Comparison of ENCODE assay signal across 1 cellular context in the genomic region with DNA sequence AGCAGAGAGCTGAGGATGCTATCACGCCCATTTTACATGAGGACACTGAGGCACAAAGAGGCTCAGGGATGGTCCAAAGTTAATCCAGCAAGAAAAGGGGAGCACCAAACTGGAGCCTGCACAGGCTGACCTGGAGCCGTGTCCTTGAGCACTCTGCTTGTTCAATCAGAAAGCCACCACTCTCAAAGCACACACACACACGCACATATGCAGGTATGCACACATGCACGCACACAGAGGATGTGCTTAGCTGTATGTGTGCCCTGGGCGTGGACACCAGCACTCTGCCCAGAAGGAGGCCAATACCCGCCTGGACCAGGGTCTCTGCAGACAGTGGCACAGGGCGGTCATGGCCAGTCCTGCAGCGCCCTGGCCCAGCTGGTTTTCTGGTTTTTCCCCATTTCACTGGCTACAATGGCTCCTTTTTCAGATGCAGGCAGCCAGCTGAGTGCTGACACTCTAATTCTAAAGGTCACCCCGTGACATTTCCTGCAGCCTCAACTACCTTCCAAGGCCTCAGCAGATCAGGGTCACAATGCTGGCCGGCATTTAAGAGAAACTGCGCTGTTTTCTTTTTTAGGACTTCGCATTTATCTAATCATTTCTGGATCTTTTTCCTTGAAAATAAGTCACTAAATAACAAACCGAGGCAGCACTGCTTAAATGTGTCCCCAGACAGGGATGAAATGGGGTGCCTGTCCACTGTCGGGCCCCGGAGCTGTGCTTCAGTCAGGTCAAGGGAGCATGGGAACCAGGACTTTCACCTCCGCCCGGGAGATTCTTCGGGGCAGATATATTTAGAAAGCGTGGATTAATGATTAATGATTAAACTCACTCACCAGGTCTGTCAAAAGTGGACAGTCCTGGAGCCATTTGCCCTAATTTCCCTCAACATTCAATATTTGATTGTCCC.
TF ChIP-seq lines count a peak whose summit lies in the region.

No MANE protein-coding gene starts in this region.

TF ChIP-seq in HepG2, 621 proteins besides CTCF, POLR2A, EP300 and RAD21 (continued from another document and continues in another):
- TF ChIP-seq, protein P1, sequence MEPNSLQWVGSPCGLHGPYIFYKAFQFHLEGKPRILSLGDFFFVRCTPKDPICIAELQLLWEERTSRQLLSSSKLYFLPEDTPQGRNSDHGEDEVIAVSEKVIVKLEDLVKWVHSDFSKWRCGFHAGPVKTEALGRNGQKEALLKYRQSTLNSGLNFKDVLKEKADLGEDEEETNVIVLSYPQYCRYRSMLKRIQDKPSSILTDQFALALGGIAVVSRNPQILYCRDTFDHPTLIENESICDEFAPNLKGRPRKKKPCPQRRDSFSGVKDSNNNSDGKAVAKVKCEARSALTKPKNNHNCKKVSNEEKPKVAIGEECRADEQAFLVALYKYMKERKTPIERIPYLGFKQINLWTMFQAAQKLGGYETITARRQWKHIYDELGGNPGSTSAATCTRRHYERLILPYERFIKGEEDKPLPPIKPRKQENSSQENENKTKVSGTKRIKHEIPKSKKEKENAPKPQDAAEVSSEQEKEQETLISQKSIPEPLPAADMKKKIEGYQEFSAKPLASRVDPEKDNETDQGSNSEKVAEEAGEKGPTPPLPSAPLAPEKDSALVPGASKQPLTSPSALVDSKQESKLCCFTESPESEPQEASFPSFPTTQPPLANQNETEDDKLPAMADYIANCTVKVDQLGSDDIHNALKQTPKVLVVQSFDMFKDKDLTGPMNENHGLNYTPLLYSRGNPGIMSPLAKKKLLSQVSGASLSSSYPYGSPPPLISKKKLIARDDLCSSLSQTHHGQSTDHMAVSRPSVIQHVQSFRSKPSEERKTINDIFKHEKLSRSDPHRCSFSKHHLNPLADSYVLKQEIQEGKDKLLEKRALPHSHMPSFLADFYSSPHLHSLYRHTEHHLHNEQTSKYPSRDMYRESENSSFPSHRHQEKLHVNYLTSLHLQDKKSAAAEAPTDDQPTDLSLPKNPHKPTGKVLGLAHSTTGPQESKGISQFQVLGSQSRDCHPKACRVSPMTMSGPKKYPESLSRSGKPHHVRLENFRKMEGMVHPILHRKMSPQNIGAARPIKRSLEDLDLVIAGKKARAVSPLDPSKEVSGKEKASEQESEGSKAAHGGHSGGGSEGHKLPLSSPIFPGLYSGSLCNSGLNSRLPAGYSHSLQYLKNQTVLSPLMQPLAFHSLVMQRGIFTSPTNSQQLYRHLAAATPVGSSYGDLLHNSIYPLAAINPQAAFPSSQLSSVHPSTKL (CRISPR knock-in tag; IDR thresholded peaks at IDR 0.05), result no peak; the same call in none of the 2 replicates
- TF ChIP-seq, protein P2, sequence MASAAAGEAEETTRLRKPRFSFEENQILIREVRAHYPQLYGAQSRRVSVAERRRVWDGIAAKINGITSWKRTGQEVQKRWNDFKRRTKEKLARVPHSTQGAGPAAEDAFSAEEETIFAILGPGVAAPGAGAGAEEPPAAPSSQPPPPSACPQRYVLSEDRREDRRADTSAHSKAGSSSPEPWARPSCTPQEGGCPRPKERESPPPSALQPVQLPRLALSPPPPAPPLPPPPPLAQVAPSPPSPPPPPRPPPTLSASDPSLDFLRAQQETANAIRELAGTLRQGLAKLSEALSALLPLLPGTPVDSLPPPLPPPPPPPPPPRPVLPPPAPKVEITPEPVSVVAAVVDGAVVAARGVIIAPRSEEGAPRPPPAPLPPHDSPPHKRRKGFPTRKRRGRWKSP (CRISPR knock-in tag; IDR thresholded peaks at IDR 0.05), result no peak; the same call in 1 of the 2 replicates
- TF ChIP-seq, protein P3, sequence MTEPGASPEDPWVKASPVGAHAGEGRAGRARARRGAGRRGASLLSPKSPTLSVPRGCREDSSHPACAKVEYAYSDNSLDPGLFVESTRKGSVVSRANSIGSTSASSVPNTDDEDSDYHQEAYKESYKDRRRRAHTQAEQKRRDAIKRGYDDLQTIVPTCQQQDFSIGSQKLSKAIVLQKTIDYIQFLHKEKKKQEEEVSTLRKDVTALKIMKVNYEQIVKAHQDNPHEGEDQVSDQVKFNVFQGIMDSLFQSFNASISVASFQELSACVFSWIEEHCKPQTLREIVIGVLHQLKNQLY (CRISPR knock-in tag; IDR thresholded peaks at IDR 0.05), result 0 out of 2 replicates have a peak, but pooled peaks have one; percentile 36
- no peak for TF ChIP-seq ZNF773 (CRISPR knock-in tag; IDR thresholded peaks at IDR 0.05; ENCODE audit: borderline replicate concordance)
- no peak for TF ChIP-seq ZNF251 (CRISPR knock-in tag; IDR thresholded peaks at IDR 0.05)
- peak; percentile 88; the same call in 1 of the 2 replicates for TF ChIP-seq SPEN (CRISPR knock-in tag; IDR thresholded peaks at IDR 0.05; ENCODE audit: low read depth)
- no peak for TF ChIP-seq AGO1 (IDR thresholded peaks at IDR 0.05; ENCODE audit: low read depth, low read length, poor library complexity, severe bottlenecking)
- no peak for TF ChIP-seq ZNF205 (CRISPR knock-in tag; IDR thresholded peaks at IDR 0.05)
- no peak for TF ChIP-seq NONO (IDR thresholded peaks at IDR 0.05)
- TF ChIP-seq NONO (CRISPR knock-in tag; conservative IDR thresholded peaks at IDR 0.05), result peak; percentile 81
- TF ChIP-seq, protein P4, sequence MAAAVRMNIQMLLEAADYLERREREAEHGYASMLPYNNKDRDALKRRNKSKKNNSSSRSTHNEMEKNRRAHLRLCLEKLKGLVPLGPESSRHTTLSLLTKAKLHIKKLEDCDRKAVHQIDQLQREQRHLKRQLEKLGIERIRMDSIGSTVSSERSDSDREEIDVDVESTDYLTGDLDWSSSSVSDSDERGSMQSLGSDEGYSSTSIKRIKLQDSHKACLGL (CRISPR knock-in tag; IDR thresholded peaks at IDR 0.05), result no peak
- TF ChIP-seq SIN3A (IDR thresholded peaks at IDR 0.05; ENCODE audit: borderline replicate concordance, low read depth, low read length), result peak; percentile 66; the same call in 1 of the 2 replicates
- no peak for TF ChIP-seq MAF1 (CRISPR knock-in tag; IDR thresholded peaks at IDR 0.05; ENCODE audit: borderline replicate concordance)
- no peak for TF ChIP-seq AGO2 (optimal IDR thresholded peaks at IDR 0.05; ENCODE audit: low read depth, low read length)
- peak; percentile 67; the same call in 1 of the 2 replicates for TF ChIP-seq ZNF556 (CRISPR knock-in tag; IDR thresholded peaks at IDR 0.05; ENCODE audit: borderline replicate concordance)
- TF ChIP-seq SYNCRIP (IDR thresholded peaks at IDR 0.05; ENCODE audit: insufficient read depth, low read depth, low read length), result no peak
- TF ChIP-seq, protein P5, sequence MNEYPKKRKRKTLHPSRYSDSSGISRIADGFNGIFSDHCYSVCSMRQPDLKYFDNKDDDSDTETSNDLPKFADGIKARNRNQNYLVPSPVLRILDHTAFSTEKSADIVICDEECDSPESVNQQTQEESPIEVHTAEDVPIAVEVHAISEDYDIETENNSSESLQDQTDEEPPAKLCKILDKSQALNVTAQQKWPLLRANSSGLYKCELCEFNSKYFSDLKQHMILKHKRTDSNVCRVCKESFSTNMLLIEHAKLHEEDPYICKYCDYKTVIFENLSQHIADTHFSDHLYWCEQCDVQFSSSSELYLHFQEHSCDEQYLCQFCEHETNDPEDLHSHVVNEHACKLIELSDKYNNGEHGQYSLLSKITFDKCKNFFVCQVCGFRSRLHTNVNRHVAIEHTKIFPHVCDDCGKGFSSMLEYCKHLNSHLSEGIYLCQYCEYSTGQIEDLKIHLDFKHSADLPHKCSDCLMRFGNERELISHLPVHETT (CRISPR knock-in tag; conservative IDR thresholded peaks at IDR 0.05), result 0 out of 2 replicates have a peak, but pooled peaks have one; percentile 47
- TF ChIP-seq DNMT3B (CRISPR knock-in tag; conservative IDR thresholded peaks at IDR 0.05), result no peak
- TF ChIP-seq REPIN1 (CRISPR knock-in tag; IDR thresholded peaks at IDR 0.05; ENCODE audit: borderline replicate concordance, low read depth), result 0 out of 2 replicates have a peak, but pooled peaks have one; percentile 41
- TF ChIP-seq ZNF777 (CRISPR knock-in tag; IDR thresholded peaks at IDR 0.05), result no peak
- TF ChIP-seq ZSCAN9 (CRISPR knock-in tag; IDR thresholded peaks at IDR 0.05; ENCODE audit: borderline replicate concordance), result 0 out of 2 replicates have a peak, but pooled peaks have one; percentile 33
- peak; percentile 61; the same call in 1 of the 2 replicates for TF ChIP-seq ZFX (CRISPR knock-in tag; IDR thresholded peaks at IDR 0.05; ENCODE audit: low read depth)
- no peak for TF ChIP-seq MIER2 (CRISPR knock-in tag; IDR thresholded peaks at IDR 0.05)
- no peak; the same call in 1 of the 2 replicates for TF ChIP-seq ZNF253 (CRISPR knock-in tag; IDR thresholded peaks at IDR 0.05; ENCODE audit: borderline replicate concordance)
- TF ChIP-seq, protein P6, sequence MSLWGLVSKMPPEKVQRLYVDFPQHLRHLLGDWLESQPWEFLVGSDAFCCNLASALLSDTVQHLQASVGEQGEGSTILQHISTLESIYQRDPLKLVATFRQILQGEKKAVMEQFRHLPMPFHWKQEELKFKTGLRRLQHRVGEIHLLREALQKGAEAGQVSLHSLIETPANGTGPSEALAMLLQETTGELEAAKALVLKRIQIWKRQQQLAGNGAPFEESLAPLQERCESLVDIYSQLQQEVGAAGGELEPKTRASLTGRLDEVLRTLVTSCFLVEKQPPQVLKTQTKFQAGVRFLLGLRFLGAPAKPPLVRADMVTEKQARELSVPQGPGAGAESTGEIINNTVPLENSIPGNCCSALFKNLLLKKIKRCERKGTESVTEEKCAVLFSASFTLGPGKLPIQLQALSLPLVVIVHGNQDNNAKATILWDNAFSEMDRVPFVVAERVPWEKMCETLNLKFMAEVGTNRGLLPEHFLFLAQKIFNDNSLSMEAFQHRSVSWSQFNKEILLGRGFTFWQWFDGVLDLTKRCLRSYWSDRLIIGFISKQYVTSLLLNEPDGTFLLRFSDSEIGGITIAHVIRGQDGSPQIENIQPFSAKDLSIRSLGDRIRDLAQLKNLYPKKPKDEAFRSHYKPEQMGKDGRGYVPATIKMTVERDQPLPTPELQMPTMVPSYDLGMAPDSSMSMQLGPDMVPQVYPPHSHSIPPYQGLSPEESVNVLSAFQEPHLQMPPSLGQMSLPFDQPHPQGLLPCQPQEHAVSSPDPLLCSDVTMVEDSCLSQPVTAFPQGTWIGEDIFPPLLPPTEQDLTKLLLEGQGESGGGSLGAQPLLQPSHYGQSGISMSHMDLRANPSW (CRISPR knock-in tag; IDR thresholded peaks at IDR 0.05; ENCODE audit: borderline replicate concordance), result no peak
- TF ChIP-seq KDM5B (CRISPR knock-in tag; IDR thresholded peaks at IDR 0.05; ENCODE audit: borderline replicate concordance), result peak; percentile 73; the same call in 1 of the 2 replicates
- TF ChIP-seq, protein P7, sequence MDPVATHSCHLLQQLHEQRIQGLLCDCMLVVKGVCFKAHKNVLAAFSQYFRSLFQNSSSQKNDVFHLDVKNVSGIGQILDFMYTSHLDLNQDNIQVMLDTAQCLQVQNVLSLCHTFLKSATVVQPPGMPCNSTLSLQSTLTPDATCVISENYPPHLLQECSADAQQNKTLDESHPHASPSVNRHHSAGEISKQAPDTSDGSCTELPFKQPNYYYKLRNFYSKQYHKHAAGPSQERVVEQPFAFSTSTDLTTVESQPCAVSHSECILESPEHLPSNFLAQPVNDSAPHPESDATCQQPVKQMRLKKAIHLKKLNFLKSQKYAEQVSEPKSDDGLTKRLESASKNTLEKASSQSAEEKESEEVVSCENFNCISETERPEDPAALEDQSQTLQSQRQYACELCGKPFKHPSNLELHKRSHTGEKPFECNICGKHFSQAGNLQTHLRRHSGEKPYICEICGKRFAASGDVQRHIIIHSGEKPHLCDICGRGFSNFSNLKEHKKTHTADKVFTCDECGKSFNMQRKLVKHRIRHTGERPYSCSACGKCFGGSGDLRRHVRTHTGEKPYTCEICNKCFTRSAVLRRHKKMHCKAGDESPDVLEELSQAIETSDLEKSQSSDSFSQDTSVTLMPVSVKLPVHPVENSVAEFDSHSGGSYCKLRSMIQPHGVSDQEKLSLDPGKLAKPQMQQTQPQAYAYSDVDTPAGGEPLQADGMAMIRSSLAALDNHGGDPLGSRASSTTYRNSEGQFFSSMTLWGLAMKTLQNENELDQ (CRISPR knock-in tag; IDR thresholded peaks at IDR 0.05; ENCODE audit: borderline replicate concordance), result no peak
- no peak for TF ChIP-seq ZNF567 (CRISPR knock-in tag; IDR thresholded peaks at IDR 0.05; ENCODE audit: borderline replicate concordance)
- TF ChIP-seq HMGA1 (CRISPR knock-in tag; conservative IDR thresholded peaks at IDR 0.05), result no peak
- no peak for TF ChIP-seq STAT5B (CRISPR knock-in tag; IDR thresholded peaks at IDR 0.05)
- no peak for TF ChIP-seq ZNF563 (CRISPR knock-in tag; IDR thresholded peaks at IDR 0.05)
- peak; percentile 57 for TF ChIP-seq ZNF781 (CRISPR knock-in tag; IDR thresholded peaks at IDR 0.05; ENCODE audit: borderline replicate concordance, not compliant biosample characterization)
- TF ChIP-seq, protein P8, sequence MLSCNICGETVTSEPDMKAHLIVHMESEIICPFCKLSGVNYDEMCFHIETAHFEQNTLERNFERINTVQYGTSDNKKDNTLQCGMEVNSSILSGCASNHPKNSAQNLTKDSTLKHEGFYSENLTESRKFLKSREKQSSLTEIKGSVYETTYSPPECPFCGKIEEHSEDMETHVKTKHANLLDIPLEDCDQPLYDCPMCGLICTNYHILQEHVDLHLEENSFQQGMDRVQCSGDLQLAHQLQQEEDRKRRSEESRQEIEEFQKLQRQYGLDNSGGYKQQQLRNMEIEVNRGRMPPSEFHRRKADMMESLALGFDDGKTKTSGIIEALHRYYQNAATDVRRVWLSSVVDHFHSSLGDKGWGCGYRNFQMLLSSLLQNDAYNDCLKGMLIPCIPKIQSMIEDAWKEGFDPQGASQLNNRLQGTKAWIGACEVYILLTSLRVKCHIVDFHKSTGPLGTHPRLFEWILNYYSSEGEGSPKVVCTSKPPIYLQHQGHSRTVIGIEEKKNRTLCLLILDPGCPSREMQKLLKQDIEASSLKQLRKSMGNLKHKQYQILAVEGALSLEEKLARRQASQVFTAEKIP (CRISPR knock-in tag; IDR thresholded peaks at IDR 0.05; ENCODE audit: borderline replicate concordance), result no peak
- 0 out of 2 replicates have a peak, but pooled peaks have one; percentile 26 for TF ChIP-seq TBX3 (IDR thresholded peaks at IDR 0.05; ENCODE audit: borderline replicate concordance)
- TF ChIP-seq ZNF747 (CRISPR knock-in tag; IDR thresholded peaks at IDR 0.05; ENCODE audit: borderline replicate concordance), result no peak
- TF ChIP-seq REXO4 (CRISPR knock-in tag; IDR thresholded peaks at IDR 0.05; ENCODE audit: borderline replicate concordance), result no peak
- no peak for TF ChIP-seq FIP1L1 (IDR thresholded peaks at IDR 0.05; ENCODE audit: borderline replicate concordance, insufficient read depth, low read depth, low read length)
- TF ChIP-seq ZNF350 (CRISPR knock-in tag; IDR thresholded peaks at IDR 0.05; ENCODE audit: borderline replicate concordance, low read depth), result peak; percentile 51; the same call in 1 of the 2 replicates
- TF ChIP-seq MED1 (CRISPR knock-in tag; IDR thresholded peaks at IDR 0.05), result peak; percentile 28
- TF ChIP-seq AKAP8 (CRISPR knock-in tag; IDR thresholded peaks at IDR 0.05), result peak; percentile 44; the same call in 1 of the 2 replicates
- peak; percentile 87 for TF ChIP-seq HNRNPUL1 (IDR thresholded peaks at IDR 0.05; ENCODE audit: low read depth, low read length)
- no peak for TF ChIP-seq KLF11 (CRISPR knock-in tag; IDR thresholded peaks at IDR 0.05)
- TF ChIP-seq SATB2 (CRISPR knock-in tag; IDR thresholded peaks at IDR 0.05), result no peak
- TF ChIP-seq HIVEP1 (CRISPR knock-in tag; IDR thresholded peaks at IDR 0.05), result peak; percentile 29; the same call in 1 of the 2 replicates
- TF ChIP-seq KDM2A (CRISPR knock-in tag; IDR thresholded peaks at IDR 0.05; ENCODE audit: borderline replicate concordance, low read depth), result peak; percentile 65; the same call in 1 of the 2 replicates
- no peak for TF ChIP-seq GTF2F1 (IDR thresholded peaks at IDR 0.05; ENCODE audit: low read length)
- no peak for TF ChIP-seq ARID2 (CRISPR knock-in tag; IDR thresholded peaks at IDR 0.05; ENCODE audit: borderline replicate concordance)
- TF ChIP-seq NR2C2 (CRISPR knock-in tag; IDR thresholded peaks at IDR 0.05; ENCODE audit: borderline replicate concordance), result peak; percentile 67; the same call in 1 of the 2 replicates
